Comparison of ENCODE assay signal across 18 cellular contexts in the genomic region with DNA sequence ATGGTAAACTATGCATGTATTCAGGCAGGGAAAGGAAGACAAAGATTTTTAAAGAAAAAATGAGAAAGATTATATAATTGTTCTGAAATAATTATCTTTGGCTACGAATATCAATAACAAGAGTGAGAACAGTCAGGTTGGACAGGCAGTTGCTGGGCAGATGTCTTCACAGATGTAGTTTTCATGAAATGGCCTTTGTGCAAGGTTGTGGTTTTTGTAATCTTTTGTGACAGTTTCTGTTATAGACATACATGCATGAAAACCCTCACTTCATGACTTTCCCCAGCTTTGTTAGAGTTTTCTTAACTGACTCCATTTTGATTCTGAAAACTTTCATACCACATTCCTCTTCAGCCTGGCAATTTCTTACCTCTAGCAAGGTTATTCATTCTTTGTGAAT. TPM values are rescaled to one million over a fixed set of nuclear protein-coding genes. Genes with fewer than 3 reads are reported as not detected.
DNase-seq lines count a peak whose midpoint lies in the region; ATAC-seq, FAIRE-seq and TF ChIP-seq lines count a peak whose summit lies in the region.
"Had no signal": no experiment of that assay in that cellular context is flagged by ENCODE, and none has a peak within 500 bp of the region (broad histone marks: within the 10 kb centered on the region; RNA-seq: fewer than 3 reads in every experiment).

No MANE protein-coding gene starts in this region.

- H3K36me3 Mint-ChIP-seq in natural killer cell = no peaks in the 10 kb centered on the region
- H3K36me3 Mint-ChIP-seq: CD8-positive, alpha-beta T cell had no signal

- ATAC-seq in GM21390 (IDR thresholded peaks at IDR 0.05; ENCODE audit: unreplicated experiment) = peak; percentile 64
- ATAC-seq in HG03025 (IDR thresholded peaks at IDR 0.05; ENCODE audit: low FRiP score, unreplicated experiment) = peak; percentile 78
- ATAC-seq in natural killer cell = no peak
- ATAC-seq: CD8-positive, alpha-beta T cell; Panc1; Right ventricle myocardium inferior had no signal

- no peaks in the 10 kb centered on the region for H3K4me1 ChIP-seq in MM.1S (ENCODE audit: low read length)

- no peak overlapping the region for H3K9ac ChIP-seq in MM.1S (ENCODE audit: low read length)

- no peak overlapping the region for H3K4me3 ChIP-seq in MM.1S (ENCODE audit: low read length)

- H3K4me1 Mint-ChIP-seq in natural killer cell = no peaks in the 10 kb centered on the region

- no peaks in the 10 kb centered on the region for H4K20me1 ChIP-seq in MM.1S (ENCODE audit: insufficient read depth, low read length)

- H2AFZ ChIP-seq in MM.1S (ENCODE audit: low read length) = no peak overlapping the region

- no peaks in the 10 kb centered on the region for H3K9me3 Mint-ChIP-seq in natural killer cell
- H3K9me3 Mint-ChIP-seq: CD8-positive, alpha-beta T cell; H9; T-helper 2 cell treated with Interferon-gamma antibody and Interleukin-4, amounts not matched to agents 5 μg/mL and 100 μg/mL, for 36 hours had no signal

- no peaks in the 10 kb centered on the region for H3K9me2 ChIP-seq in MM.1S (replicated peaks; ENCODE audit: insufficient read depth, low read length)

- H3K4me2 ChIP-seq in MM.1S (ENCODE audit: low read depth, low read length) = no peak overlapping the region

- no peaks in the 10 kb centered on the region for H3K27me3 ChIP-seq in MM.1S (replicated peaks; ENCODE audit: insufficient read depth, low read length)

- no peaks in the 10 kb centered on the region for H3K36me3 ChIP-seq in MM.1S (replicated peaks; ENCODE audit: insufficient read depth, low read length)

- FAIRE-seq in GM12892 (lab: Jason Lieb, UNC) (peak; percentile 72), H54 (lab: Jason Lieb, UNC) (no peak), GM19239 (lab: Jason Lieb, UNC) (no peak)

- intact Hi-C loops in natural killer cell (cut with micrococcal nuclease) = no loop called here

- H3K27ac Mint-ChIP-seq in natural killer cell = no peak overlapping the region
- H3K27ac Mint-ChIP-seq: CD8-positive, alpha-beta T cell; H9; T-helper 2 cell treated with Interferon-gamma antibody and Interleukin-4, amounts not matched to agents 5 μg/mL and 100 μg/mL, for 36 hours had no signal

- H3K9me3 ChIP-seq in MM.1S (replicated peaks; ENCODE audit: insufficient read depth, low read length) = no peaks in the 10 kb centered on the region

- H3K79me2 ChIP-seq in MM.1S (ENCODE audit: low read length) = no peaks in the 10 kb centered on the region

- no peak overlapping the region for H3K4me3 Mint-ChIP-seq in natural killer cell
- H3K4me3 Mint-ChIP-seq: CD8-positive, alpha-beta T cell; H9; T-helper 2 cell treated with Interferon-gamma antibody and Interleukin-4, amounts not matched to agents 5 μg/mL and 100 μg/mL, for 36 hours had no signal

- no peak overlapping the region for H3K27ac ChIP-seq in MM.1S (ENCODE audit: low read length)

- TF ChIP-seq CTCF in MM.1S (IDR thresholded peaks at IDR 0.05; ENCODE audit: low read length) (no peak), natural killer cell (IDR thresholded peaks at IDR 0.05) (no peak)

- DNase-seq in GM12892 (ENCODE audit: insufficient read length) (no peak), MM.1S (peak; percentile 45), NCI-H2196 (lab: John Stamatoyannopoulos, UW; ENCODE audit: unreplicated experiment) (no peak), H54 (ENCODE audit: insufficient read length, low spot score) (no peak), natural killer cell (no peak), GM19239 (ENCODE audit: insufficient read length, low spot score) (no peak)
- DNase-seq: CD8-positive, alpha-beta T cell; GDM1; H9; NCI-H146; NCI-H2081 treated with DMSO at 0.1 percent for 48 hours; NCI-H510A treated with DMSO at 0.1 percent for 48 hours; NCI-H82 had no signal

- peaks cover 4 to 17% of the 10 kb centered on the region in 2 donors for H3K27me3 Mint-ChIP-seq in natural killer cell (ENCODE audit: low read depth in 2 of 2)

- TF ChIP-seq POLR2A in GM12892 (IDR thresholded peaks at IDR 0.05; ENCODE audit: low read depth, low read length) = no peak
- TF ChIP-seq POLR2A in H54 (IDR thresholded peaks at IDR 0.05; ENCODE audit: low read depth, low read length) = no peak

- no peaks in the 10 kb centered on the region for H3F3A ChIP-seq in MM.1S (ENCODE audit: insufficient read depth, low read length)

RNA-seq across cellular contexts. Expression of a gene that starts 34.9 kb away (rescaled TPM):
- 85.2 TPM for polyA plus RNA-seq in GM12892 (2012; ENCODE audit: missing spikeins)
- 100 to 1,000 TPM; 107 to 127 (median 126) TPM for total RNA-seq in natural killer cell

Comparison
In these comparisons a context has a peak if more than half of its experiments do, and no peak if none do; other contexts are left out.
1. ATAC-seq: peak in GM21390 (single experiment) and HG03025 (single experiment); none in natural killer cell (0 of 3).